Comparison of ENCODE assay signal across 17 cellular contexts in the genomic region with DNA sequence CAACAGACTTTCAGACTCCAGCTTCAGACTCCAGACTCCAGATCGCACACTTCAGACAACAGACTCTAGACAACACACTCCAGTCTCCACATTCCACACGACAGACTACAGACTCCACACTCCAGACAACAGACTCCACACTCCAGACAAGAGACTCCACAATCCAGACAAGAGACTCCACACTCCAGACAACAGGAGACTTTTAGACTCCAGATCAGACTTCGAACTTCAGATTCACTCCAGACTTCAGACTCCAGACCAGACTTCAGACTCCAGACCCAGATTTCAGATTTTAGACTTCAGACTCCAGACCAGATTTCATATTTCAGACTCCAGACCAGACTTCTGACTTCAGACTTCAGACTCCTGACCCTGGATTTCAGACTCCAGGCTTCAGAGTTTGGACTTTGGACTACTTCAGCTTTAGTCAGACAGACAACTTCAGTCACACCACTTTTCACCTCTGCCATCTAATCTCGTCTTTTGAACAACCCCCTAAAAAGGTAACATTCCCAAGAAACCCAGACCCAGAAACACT. TPM values are rescaled to one million over a fixed set of nuclear protein-coding genes. Genes with fewer than 3 reads are reported as not detected.
A peak's percentile ranks its signal among the peaks of the same experiment; 100 is the strongest.
DNase-seq lines count a peak whose midpoint lies in the region; ATAC-seq, FAIRE-seq and TF ChIP-seq lines count a peak whose summit lies in the region.
"Had no signal": no experiment of that assay in that cellular context is flagged by ENCODE, and none has a peak within 500 bp of the region (broad histone marks: within the 10 kb centered on the region; RNA-seq: fewer than 3 reads in every experiment).

No MANE protein-coding gene starts in this region.

- no peak overlapping the region for H3K9ac ChIP-seq in colonic mucosa (ENCODE audit: low read depth in 2 of 2, low read length in 2 of 2)
- no peak overlapping the region for H3K9ac ChIP-seq in kidney (ENCODE audit: low read length in 2 of 2)

- ATAC-seq in heart right ventricle (no peak), upper lobe of left lung (ENCODE audit: low FRiP score in 2 of 2) (no peak), GM21737 (IDR thresholded peaks at IDR 0.05; ENCODE audit: unreplicated experiment) (no peak)
- ATAC-seq: CD8-positive, alpha-beta T cell; Panc1 had no signal

- 52 to 62% methylated on average over 4 of the region's 4 CpGs for WGBS in heart right ventricle, 2 donors
- 64 to 67% methylated on average over 3 of the region's 4 CpGs for WGBS in mesodermal cell (ENCODE audit: insufficient coverage in 2 of 2), 2 experiments
- 44 to 50% methylated on average over 4 of the region's 4 CpGs for WGBS in upper lobe of left lung, 2 donors

- no peaks in the 10 kb centered on the region for H3K36me3 ChIP-seq in right atrium auricular region
- H3K36me3 ChIP-seq in heart right ventricle: no peaks in the 10 kb centered on the region
- H3K36me3 ChIP-seq in colonic mucosa: no peaks in the 10 kb centered on the region
- H3K36me3 ChIP-seq in mesodermal cell (ENCODE audit: control insufficient read depth, insufficient read depth, low read length): no peaks in the 10 kb centered on the region
- no peaks in the 10 kb centered on the region for H3K36me3 ChIP-seq in upper lobe of left lung
- H3K36me3 ChIP-seq in kidney (ENCODE audit: control insufficient read depth in 1 of 2, insufficient read depth in 2 of 2, low read length in 2 of 2): no peaks in the 10 kb centered on the region

- H3K27me3 ChIP-seq in right atrium auricular region (no peaks in the 10 kb centered on the region), heart right ventricle (peaks cover 0 to 5% (median 0%) of the 10 kb centered on the region in 7 donors), colonic mucosa (no peaks in the 10 kb centered on the region), upper lobe of left lung (no peaks in the 10 kb centered on the region)

- H3K27ac ChIP-seq in right atrium auricular region (peak overlapping the region; percentile 19 to 37), heart right ventricle (peak overlapping the region in 4 of 10 donors; percentile 31 to 94 (median 42)), colonic mucosa (peak overlapping the region; percentile 32), mesodermal cell (ENCODE audit: low read depth, low read length, severe bottlenecking) (peak overlapping the region; percentile 12), upper lobe of left lung (peak overlapping the region; percentile 73 to 88 (median 76)), kidney (ENCODE audit: low read depth in 2 of 2, low read length in 2 of 2) (no peak overlapping the region)

- TF ChIP-seq CTCF in right atrium auricular region (IDR thresholded peaks at IDR 0.05): no peak
- TF ChIP-seq CTCF in heart right ventricle (IDR thresholded peaks at IDR 0.05): no peak
- TF ChIP-seq CTCF in colonic mucosa (IDR thresholded peaks at IDR 0.05): no peak
- TF ChIP-seq CTCF in upper lobe of left lung (IDR thresholded peaks at IDR 0.05): no peak
- TF ChIP-seq CTCF in kidney (IDR thresholded peaks at IDR 0.05; ENCODE audit: borderline replicate concordance, extremely low read depth, insufficient read depth): no peak

- H3K4me3 ChIP-seq in right atrium auricular region (no peak overlapping the region), heart right ventricle (peak overlapping the region in 1 of 10 donors; percentile 22), colonic mucosa (no peak overlapping the region), mesodermal cell (ENCODE audit: extremely low read depth, insufficient read depth, low read length, poor library complexity, severe bottlenecking) (no peak overlapping the region), upper lobe of left lung (no peak overlapping the region), kidney (ENCODE audit: low read length in 2 of 2) (no peak overlapping the region)

- DNase-seq in right atrium auricular region (ENCODE audit: low spot score) (no peak), heart right ventricle (no peak), colonic mucosa (no peak), upper lobe of left lung (no peak), kidney (no peak), NCI-H446 (lab: John Stamatoyannopoulos, UW) (no peak)
- DNase-seq: amniotic stem cell; CD8-positive, alpha-beta T cell; HFFc6; NCI-H1694; NCI-H774; posterior cingulate gyrus; small intestine; stimulated activated CD4-positive, alpha-beta T cell treated with anti-CD3 and anti-CD28 coated beads, Interleukin-4, amount 100 ng/mL, for 4 hours had no signal

- FAIRE-seq in kidney (lab: Jason Lieb, UNC): no peak
- FAIRE-seq: small intestine had no signal

- H3K9me3 ChIP-seq in right atrium auricular region (no peaks in the 10 kb centered on the region), heart right ventricle (no peaks in the 10 kb centered on the region), colonic mucosa (no peaks in the 10 kb centered on the region), mesodermal cell (ENCODE audit: control insufficient read depth, low read length) (peaks cover 9% of the 10 kb centered on the region), upper lobe of left lung (no peaks in the 10 kb centered on the region), kidney (ENCODE audit: control insufficient read depth in 1 of 2, low read length in 2 of 2) (no peaks in the 10 kb centered on the region)

- H3K4me1 ChIP-seq in right atrium auricular region (no peaks in the 10 kb centered on the region), heart right ventricle (peaks cover 0 to 83% (median 4%) of the 10 kb centered on the region in 9 donors), colonic mucosa (no peaks in the 10 kb centered on the region), mesodermal cell (ENCODE audit: control insufficient read depth, insufficient read depth, low read length, poor library complexity, severe bottlenecking) (no peaks in the 10 kb centered on the region), upper lobe of left lung (peaks cover 24 to 44% (median 30%) of the 10 kb centered on the region in 4 donors), kidney (ENCODE audit: control insufficient read depth in 1 of 2, insufficient read depth in 1 of 2, low read depth in 1 of 2, low read length in 2 of 2) (no peaks in the 10 kb centered on the region)

- TF ChIP-seq EP300 in upper lobe of left lung (IDR thresholded peaks at IDR 0.05): no peak

- peak in 1 of 4 donors; percentile 33 for TF ChIP-seq POLR2A in upper lobe of left lung (IDR thresholded peaks at IDR 0.05)

- intact Hi-C loops in heart right ventricle (cut with DNase I): no loop called here
- intact Hi-C loops in colonic mucosa (cut with DNase I): no loop called here
- intact Hi-C loops in kidney (cut with DNase I): no loop called here

RNA-seq across cellular contexts. Expression of a gene that starts 29.0 kb away (rescaled TPM):
- total RNA-seq in right atrium auricular region (10 to 100 TPM in 1 of 2 donors, 1 to 10 TPM in 1; 6.4 to 18.8 TPM), heart right ventricle (10 to 100 TPM in 1 of 10 donors, 1 to 10 TPM in 7, under 1 TPM in 2; 0.60 to 18.2 (median 3.3) TPM), colonic mucosa (1 to 10 TPM; 2.0 to 5.7 TPM), upper lobe of left lung (100 to 1,000 TPM in 2 of 6 donors, 10 to 100 TPM in 4; 34.8 to 104 (median 91.2) TPM), kidney (59.5 TPM)
- polyA plus RNA-seq in heart right ventricle (1 to 10 TPM; 2.6 to 3.1 TPM), kidney (ENCODE audit: insufficient read depth, low read depth, low replicate concordance) (8.0 TPM)
- polyA plus RNA-seq in mesodermal cell (2013, experiment 1 of 2): 0.66 TPM
- 0.25 TPM for polyA plus RNA-seq in mesodermal cell (2013, experiment 2 of 2)
- total RNA-seq: HFFc6 had no signal

Comparison
In these comparisons a context has a peak if more than half of its experiments do, and no peak if none do; other contexts are left out.
1. H3K27ac ChIP-seq: peak in right atrium auricular region (2 of 2), colonic mucosa (single experiment), mesodermal cell (single experiment) and upper lobe of left lung (4 of 4); none in kidney (0 of 2).